In genomic region chr7:98301693-98302470, GRCh38 we compare ENCODE assay signal across 25 cellular contexts.
"Had no signal": no experiment of that assay in that cellular context is flagged by ENCODE, and none has a peak within 500 bp of the region (broad histone marks: within the 10 kb centered on the region; RNA-seq: fewer than 3 reads in every experiment).

No MANE protein-coding gene starts in this region.

- H3K36me3 ChIP-seq: vagina had no signal

- H3K4me3 Mint-ChIP-seq: activated B cell treated with CpG ODN at 0.5 μM for 24 hours; activated CD8-positive, alpha-beta memory T cell treated with anti-CD3 and anti-CD28 coated beads, Interleukin-2, amount 10 ng/mL, durations not matched to agents 7 days and 5 days; activated CD8-positive, alpha-beta T cell treated with anti-CD3 and anti-CD28 coated beads for 36 hours; effector memory CD8-positive, alpha-beta T cell; naive thymus-derived CD4-positive, alpha-beta T cell; type B pancreatic cell had no signal

- H3K9me3 ChIP-seq: gastrocnemius medialis, spleen, thoracic aorta, vagina had no signal

- H3K27ac ChIP-seq: coronary artery, gastrocnemius medialis, hepatocyte, spleen, thoracic aorta, vagina had no signal

- H3K27ac Mint-ChIP-seq: activated B cell treated with CpG ODN at 0.5 μM for 24 hours; activated CD8-positive, alpha-beta memory T cell treated with anti-CD3 and anti-CD28 coated beads, Interleukin-2, amount 10 ng/mL, durations not matched to agents 7 days and 5 days; activated CD8-positive, alpha-beta T cell treated with anti-CD3 and anti-CD28 coated beads for 36 hours; activated T-helper 2 cell treated with anti-CD3 and anti-CD28 coated beads, Interferon-gamma antibody, Interleukin-2, Interleukin-4, amounts not matched to agents 10 μg/mL and 5 μg/mL and 100 μg/mL, durations not matched to agents 14 hours and 24 hours and 36 hours; naive thymus-derived CD4-positive, alpha-beta T cell; type B pancreatic cell had no signal

- H3K9me3 Mint-ChIP-seq: activated B cell treated with CpG ODN at 0.5 μM for 24 hours; activated CD8-positive, alpha-beta T cell treated with anti-CD3 and anti-CD28 coated beads for 36 hours; activated naive CD4-positive, alpha-beta T cell treated with anti-CD3 and anti-CD28 coated beads, Interleukin-2, amount 50 U/mL, for 72 hours; activated T-helper 2 cell treated with anti-CD3 and anti-CD28 coated beads, Interferon-gamma antibody, Interleukin-2, Interleukin-4, amounts not matched to agents 10 μg/mL and 5 μg/mL and 100 μg/mL, durations not matched to agents 14 hours and 24 hours and 36 hours; effector memory CD8-positive, alpha-beta T cell; naive thymus-derived CD4-positive, alpha-beta T cell; type B pancreatic cell had no signal

- DNase-seq: activated B cell treated with CpG ODN at 0.5 μM for 24 hours; activated CD4-positive, alpha-beta T cell treated with anti-CD3 and anti-CD28 coated beads, Interleukin-2, amount 50 U/mL, for 1 hour; activated CD8-positive, alpha-beta memory T cell treated with anti-CD3 and anti-CD28 coated beads, Interleukin-2, amount 10 ng/mL, durations not matched to agents 7 days and 5 days; activated CD8-positive, alpha-beta T cell treated with anti-CD3 and anti-CD28 coated beads for 36 hours; activated naive CD4-positive, alpha-beta T cell; activated T-cell treated with anti-CD3 and anti-CD28 coated beads, Interleukin-2, amount 50 U/mL, for 48 hours; cerebellar nuclear complex; effector memory CD8-positive, alpha-beta T cell; gastrocnemius medialis; glutamatergic neuron; left cardiac atrium; midbrain; naive thymus-derived CD4-positive, alpha-beta T cell; occipital lobe; spleen; stimulated activated naive CD4-positive, alpha-beta T cell treated with Interleukin-2 at 50 U/mL for 16 hours; T-helper 2 cell had no signal

- H3K4me1 ChIP-seq: gastrocnemius medialis, spleen, vagina had no signal

- H3K36me3 Mint-ChIP-seq: activated CD8-positive, alpha-beta memory T cell treated with anti-CD3 and anti-CD28 coated beads, Interleukin-2, amount 10 ng/mL, durations not matched to agents 7 days and 5 days; activated naive CD4-positive, alpha-beta T cell treated with anti-CD3 and anti-CD28 coated beads, Interleukin-2, amount 50 U/mL, for 72 hours had no signal

- H3K27me3 Mint-ChIP-seq: activated B cell treated with CpG ODN at 0.5 μM for 24 hours; activated CD8-positive, alpha-beta memory T cell treated with anti-CD3 and anti-CD28 coated beads, Interleukin-2, amount 10 ng/mL, durations not matched to agents 7 days and 5 days; activated CD8-positive, alpha-beta T cell treated with anti-CD3 and anti-CD28 coated beads for 36 hours; effector memory CD8-positive, alpha-beta T cell; naive thymus-derived CD4-positive, alpha-beta T cell; type B pancreatic cell had no signal

- ATAC-seq: activated CD8-positive, alpha-beta memory T cell treated with anti-CD3 and anti-CD28 coated beads, Interleukin-2, amount 10 ng/mL, durations not matched to agents 7 days and 5 days; activated CD8-positive, alpha-beta T cell treated with anti-CD3 and anti-CD28 coated beads for 36 hours; activated naive CD4-positive, alpha-beta T cell treated with anti-CD3 and anti-CD28 coated beads, Interleukin-2, amount 50 U/mL, for 72 hours; effector memory CD8-positive, alpha-beta T cell; gastrocnemius medialis; left cardiac atrium; naive thymus-derived CD4-positive, alpha-beta T cell; right cardiac atrium had no signal

- H3K27me3 ChIP-seq: gastrocnemius medialis, hepatocyte, spleen, vagina had no signal

- H3K4me3 ChIP-seq: coronary artery, gastrocnemius medialis, hepatocyte, spleen, thoracic aorta, vagina had no signal

- H3K4me1 Mint-ChIP-seq: activated B cell treated with CpG ODN at 0.5 μM for 24 hours; activated CD8-positive, alpha-beta memory T cell treated with anti-CD3 and anti-CD28 coated beads, Interleukin-2, amount 10 ng/mL, durations not matched to agents 7 days and 5 days had no signal
